Comparison of ENCODE assay signal across 8 cellular contexts in the genomic region with DNA sequence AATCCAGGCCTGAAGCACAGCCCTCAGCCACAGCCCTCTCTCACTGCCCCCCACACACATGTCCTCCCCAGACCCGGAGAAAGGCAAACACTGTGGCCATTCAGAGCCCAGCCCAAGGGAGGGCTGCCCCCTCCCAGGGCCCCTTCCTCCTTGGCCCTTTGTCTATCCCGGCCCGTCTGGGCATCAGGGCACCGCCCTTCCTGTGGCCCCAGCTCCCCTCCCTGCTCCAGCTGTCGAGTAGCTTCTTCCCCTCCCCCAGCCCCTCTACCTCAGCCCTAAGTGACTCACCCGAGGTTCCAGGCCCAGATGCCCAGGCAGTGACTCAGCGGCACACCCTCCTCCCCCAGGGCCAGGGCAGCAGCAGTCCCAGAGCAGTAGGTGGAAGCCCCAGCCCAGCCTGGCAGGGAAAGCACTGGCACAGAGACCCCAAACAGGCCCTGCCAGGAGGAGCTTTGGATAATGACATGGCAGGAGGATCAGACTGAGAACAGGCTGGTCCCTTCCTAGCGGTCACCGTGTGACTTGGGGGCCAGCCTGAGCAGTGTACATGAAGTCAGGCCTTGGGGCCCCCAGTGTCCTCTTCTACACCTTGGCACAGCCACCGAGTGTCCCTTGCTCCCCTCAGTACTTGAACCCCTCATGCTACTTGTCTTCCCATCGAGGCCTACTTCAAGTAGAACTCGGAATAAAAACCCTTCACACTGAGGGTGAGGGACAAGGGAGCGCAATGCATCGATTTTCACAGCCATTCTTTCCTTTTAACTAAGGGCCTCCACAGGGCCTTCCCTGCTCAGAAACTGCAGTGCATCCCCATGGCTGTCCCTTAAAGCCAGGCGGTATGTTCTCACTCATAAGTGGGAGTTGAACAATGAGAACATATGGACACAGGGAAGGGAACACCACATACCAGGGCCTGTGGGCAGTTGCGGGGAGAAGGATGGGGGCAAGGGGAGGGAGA. TPM values are rescaled to one million over a fixed set of nuclear protein-coding genes. Genes with fewer than 3 reads are reported as not detected.
A peak's percentile ranks its signal among the peaks of the same experiment; 100 is the strongest.
DNase-seq lines count a peak whose midpoint lies in the region; ATAC-seq and TF ChIP-seq lines count a peak whose summit lies in the region.

No MANE protein-coding gene starts in this region.

- WGBS in lung, 2 donors: 32 to 44% methylated on average over 16 of the region's 16 CpGs

- TF ChIP-seq CTCF in activated CD8-positive, alpha-beta T cell treated with anti-CD3 and anti-CD28 coated beads for 36 hours (IDR thresholded peaks at IDR 0.05): no peak
- TF ChIP-seq CTCF in dorsolateral prefrontal cortex (IDR thresholded peaks at IDR 0.05 in 54 of 56, conservative IDR thresholded peaks at IDR 0.05 in 2 of 56; ENCODE audit: low read depth in 1 of 56, partially characterized antibody in 56 of 56): no peak
- no peak for TF ChIP-seq CTCF in lung (IDR thresholded peaks at IDR 0.05; ENCODE audit: control extremely low read depth, extremely low read depth)

- H3K9me3 ChIP-seq in lung (ENCODE audit: control insufficient read depth in 2 of 2, insufficient read depth in 1 of 2, low read length in 1 of 2): no peaks in the 10 kb centered on the region

- DNase-seq in AG20443 (ENCODE audit: low spot score): peak; percentile 98
- DNase-seq in GOT3 (lab: John Stamatoyannopoulos, UW): peak; percentile 84
- peak; percentile 84 for DNase-seq in NCI-H524 treated with DMSO at 0.1 percent for 48 hours (lab: John Stamatoyannopoulos, UW)
- DNase-seq in activated CD8-positive, alpha-beta T cell treated with anti-CD3 and anti-CD28 coated beads for 36 hours: peak; percentile 95
- peak in 8 of 10 donors; percentile 38 to 93 (median 64) for DNase-seq in dorsolateral prefrontal cortex
- peak; percentile 98 for DNase-seq in lung (ENCODE audit: low spot score)
- DNase-seq in stimulated activated CD4-positive, alpha-beta T cell treated with anti-CD3 and anti-CD28 coated beads, TNF-alpha, amount 100 ng/mL, for 24 hours (ENCODE audit: low read depth in 3 of 3): peak; percentile 73 to 88 (median 75)

- H3K4me3 ChIP-seq in dorsolateral prefrontal cortex (no peak overlapping the region), lung (no peak overlapping the region)

- H3K4me1 Mint-ChIP-seq in activated CD8-positive, alpha-beta T cell treated with anti-CD3 and anti-CD28 coated beads for 36 hours (ENCODE audit: low read depth): peaks cover 38% of the 10 kb centered on the region

- intact Hi-C loops in activated CD8-positive, alpha-beta T cell treated with anti-CD3 and anti-CD28 coated beads for 36 hours (cut with micrococcal nuclease): loop anchor here (1.0 kb wide), 1 partner anchor 55 kb away; no protein-coding TSS in a partner anchor
- intact Hi-C loops in dorsolateral prefrontal cortex (cut with DNase I): loop anchor here (5.0 to 10.0 kb wide), 3 partner anchors 54 to 418 kb away; a partner anchor contains a TSS

- H3K27me3 ChIP-seq in dorsolateral prefrontal cortex (no peaks in the 10 kb centered on the region), lung (ENCODE audit: control insufficient read depth, insufficient read depth) (no peaks in the 10 kb centered on the region)

- no peaks in the 10 kb centered on the region for H3K36me3 Mint-ChIP-seq in activated CD8-positive, alpha-beta T cell treated with anti-CD3 and anti-CD28 coated beads for 36 hours (ENCODE audit: low read depth)

- H3K27ac ChIP-seq in dorsolateral prefrontal cortex (peak overlapping the region in 56 of 59 donors; percentile 9 to 88 (median 74)), lung (ENCODE audit: low read depth in 1 of 2, low read length in 1 of 2) (peak overlapping the region; percentile 86 to 99)

- peak overlapping the region; percentile 84 for H3K27ac Mint-ChIP-seq in activated CD8-positive, alpha-beta T cell treated with anti-CD3 and anti-CD28 coated beads for 36 hours

- no peaks in the 10 kb centered on the region for H3K36me3 ChIP-seq in lung (ENCODE audit: control insufficient read depth in 2 of 2, insufficient read depth in 2 of 2, low read length in 2 of 2)

- peaks cover 10 to 31% of the 10 kb centered on the region in 2 donors for H3K4me1 ChIP-seq in lung (ENCODE audit: control insufficient read depth in 2 of 2, insufficient read depth in 2 of 2, low read length in 2 of 2)

- POLR2A ChIA-PET in activated CD8-positive, alpha-beta T cell treated with anti-CD3 and anti-CD28 coated beads for 36 hours (lab: Charles Lee): interaction anchor here (1.0 to 1.8 kb wide), 8 partner anchors 22 to 101 kb away, joined by 3 to 9 read pairs (median 6); a partner anchor contains a TSS

- no peak overlapping the region for H3K4me3 Mint-ChIP-seq in activated CD8-positive, alpha-beta T cell treated with anti-CD3 and anti-CD28 coated beads for 36 hours

- no peaks in the 10 kb centered on the region for H3K9me3 Mint-ChIP-seq in activated CD8-positive, alpha-beta T cell treated with anti-CD3 and anti-CD28 coated beads for 36 hours

- CTCF ChIA-PET in activated CD8-positive, alpha-beta T cell treated with anti-CD3 and anti-CD28 coated beads for 36 hours (lab: Charles Lee): interaction anchor here (0.8 to 7.1 kb wide), 8 partner anchors 9 to 56 kb away, joined by 3 to 49 read pairs (median 6); a partner anchor contains a TSS

- peak; percentile 87 for ATAC-seq in activated CD8-positive, alpha-beta T cell treated with anti-CD3 and anti-CD28 coated beads for 36 hours
- peak; percentile 85 for ATAC-seq in lung (ENCODE audit: insufficient read depth, low FRiP score)
- ATAC-seq in HG03097 (IDR thresholded peaks at IDR 0.05; ENCODE audit: low FRiP score, unreplicated experiment): no peak

- no peaks in the 10 kb centered on the region for H3K27me3 Mint-ChIP-seq in activated CD8-positive, alpha-beta T cell treated with anti-CD3 and anti-CD28 coated beads for 36 hours

RNA-seq across cellular contexts. Expression of a gene that starts 1.0 kb away (rescaled TPM):
- under 1 TPM in 1 of 2 experiments, not detected in 1; 0.50 TPM for total RNA-seq in activated CD8-positive, alpha-beta T cell treated with anti-CD3 and anti-CD28 coated beads for 36 hours
- total RNA-seq in dorsolateral prefrontal cortex (1 to 10 TPM in 45 of 120 experiments, under 1 TPM in 13, not detected in 62; 0.52 to 4.2 (median 1.4) TPM), lung (10 to 100 TPM in 1 of 2 donors, 1 to 10 TPM in 1; 1.1 to 41.2 TPM)
- polyA plus RNA-seq in lung: 100 to 1,000 TPM in 1 of 2 donors, 10 to 100 TPM in 1; 68.4 to 261 TPM

RNA-seq across cellular contexts. Expression of a gene that starts 17.6 kb away (rescaled TPM):
- total RNA-seq in activated CD8-positive, alpha-beta T cell treated with anti-CD3 and anti-CD28 coated beads for 36 hours: not detected
- total RNA-seq in dorsolateral prefrontal cortex (1 to 10 TPM in 17 of 120 experiments, under 1 TPM in 11, not detected in 92; 0.59 to 9.7 (median 1.1) TPM), lung (1 to 10 TPM; 3.0 to 5.4 TPM)
- polyA plus RNA-seq in lung: 1 to 10 TPM; 6.5 to 8.0 TPM

RNA-seq across cellular contexts. Expression of a gene that starts 21.1 kb away (rescaled TPM):
- total RNA-seq in activated CD8-positive, alpha-beta T cell treated with anti-CD3 and anti-CD28 coated beads for 36 hours: 100 to 1,000 TPM; 109 to 118 TPM
- total RNA-seq in dorsolateral prefrontal cortex (10 to 100 TPM in 40 of 120 experiments, 1 to 10 TPM in 79, not detected in 1; 1.2 to 42.8 (median 6.7) TPM), lung (100 to 1,000 TPM in 1 of 2 donors, 10 to 100 TPM in 1; 44.0 to 665 TPM)
- 1,000 to 10,000 TPM in 1 of 2 donors, 100 to 1,000 TPM in 1; 860 to 2,351 TPM for polyA plus RNA-seq in lung

RNA-seq across cellular contexts. Expression of a gene that starts 26.0 kb away (rescaled TPM):
- 1 to 10 TPM; 1.1 to 1.2 TPM for total RNA-seq in activated CD8-positive, alpha-beta T cell treated with anti-CD3 and anti-CD28 coated beads for 36 hours
- total RNA-seq in dorsolateral prefrontal cortex (1 to 10 TPM in 5 of 120 experiments, under 1 TPM in 1, not detected in 114; 0.47 to 1.9 (median 1.2) TPM), lung (under 1 TPM in 1 of 2 donors, not detected in 1; 0.31 TPM)
- under 1 TPM; 0.31 to 0.32 TPM for polyA plus RNA-seq in lung

RNA-seq across cellular contexts. Expression of a gene that starts 30.9 kb away (rescaled TPM):
- total RNA-seq in activated CD8-positive, alpha-beta T cell treated with anti-CD3 and anti-CD28 coated beads for 36 hours: 100 to 1,000 TPM; 200 to 211 TPM
- total RNA-seq in dorsolateral prefrontal cortex (100 to 1,000 TPM in 65 of 120 experiments, 10 to 100 TPM in 55; 62.8 to 242 (median 102) TPM), lung (1,000 to 10,000 TPM in 1 of 2 donors, 100 to 1,000 TPM in 1; 165 to 1,591 TPM)
- polyA plus RNA-seq in lung: over 10,000 TPM in 1 of 2 donors, 1,000 to 10,000 TPM in 1; 2,413 to 10,136 TPM
